Comparison of ENCODE assay signal across 1 cellular context in the genomic region with DNA sequence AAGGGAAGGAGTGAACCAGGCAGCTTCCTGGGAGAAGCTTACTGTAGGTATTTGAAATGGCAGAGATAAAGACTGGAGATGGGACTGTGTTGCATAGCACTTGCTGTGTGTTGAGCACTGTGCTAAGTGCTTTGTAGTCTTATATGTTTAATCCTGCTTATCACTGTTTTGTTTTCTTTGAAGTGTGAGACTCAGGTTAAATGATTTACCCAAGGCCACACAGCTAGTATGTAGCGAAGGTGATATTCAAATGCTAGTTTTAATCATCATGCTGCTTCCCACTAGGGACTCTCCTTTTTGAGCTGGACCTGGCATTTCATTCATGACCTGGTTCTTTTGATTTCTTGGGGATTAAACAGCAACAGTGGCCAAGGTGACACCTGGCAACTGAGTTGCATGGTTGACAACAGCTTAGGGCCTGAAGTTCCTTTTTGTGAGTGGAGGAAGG.
TF ChIP-seq lines count a peak whose summit lies in the region.

No MANE protein-coding gene starts in this region.

TF ChIP-seq in HepG2, 621 proteins besides CTCF, POLR2A, EP300 and RAD21 (continued from another document and continues in another):
- TF ChIP-seq, protein P1, sequence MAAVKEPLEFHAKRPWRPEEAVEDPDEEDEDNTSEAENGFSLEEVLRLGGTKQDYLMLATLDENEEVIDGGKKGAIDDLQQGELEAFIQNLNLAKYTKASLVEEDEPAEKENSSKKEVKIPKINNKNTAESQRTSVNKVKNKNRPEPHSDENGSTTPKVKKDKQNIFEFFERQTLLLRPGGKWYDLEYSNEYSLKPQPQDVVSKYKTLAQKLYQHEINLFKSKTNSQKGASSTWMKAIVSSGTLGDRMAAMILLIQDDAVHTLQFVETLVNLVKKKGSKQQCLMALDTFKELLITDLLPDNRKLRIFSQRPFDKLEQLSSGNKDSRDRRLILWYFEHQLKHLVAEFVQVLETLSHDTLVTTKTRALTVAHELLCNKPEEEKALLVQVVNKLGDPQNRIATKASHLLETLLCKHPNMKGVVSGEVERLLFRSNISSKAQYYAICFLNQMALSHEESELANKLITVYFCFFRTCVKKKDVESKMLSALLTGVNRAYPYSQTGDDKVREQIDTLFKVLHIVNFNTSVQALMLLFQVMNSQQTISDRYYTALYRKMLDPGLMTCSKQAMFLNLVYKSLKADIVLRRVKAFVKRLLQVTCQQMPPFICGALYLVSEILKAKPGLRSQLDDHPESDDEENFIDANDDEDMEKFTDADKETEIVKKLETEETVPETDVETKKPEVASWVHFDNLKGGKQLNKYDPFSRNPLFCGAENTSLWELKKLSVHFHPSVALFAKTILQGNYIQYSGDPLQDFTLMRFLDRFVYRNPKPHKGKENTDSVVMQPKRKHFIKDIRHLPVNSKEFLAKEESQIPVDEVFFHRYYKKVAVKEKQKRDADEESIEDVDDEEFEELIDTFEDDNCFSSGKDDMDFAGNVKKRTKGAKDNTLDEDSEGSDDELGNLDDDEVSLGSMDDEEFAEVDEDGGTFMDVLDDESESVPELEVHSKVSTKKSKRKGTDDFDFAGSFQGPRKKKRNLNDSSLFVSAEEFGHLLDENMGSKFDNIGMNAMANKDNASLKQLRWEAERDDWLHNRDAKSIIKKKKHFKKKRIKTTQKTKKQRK (IDR thresholded peaks at IDR 0.05; ENCODE audit: low read length): no peak
- TF ChIP-seq ZNF562 (CRISPR knock-in tag; IDR thresholded peaks at IDR 0.05; ENCODE audit: borderline replicate concordance) (no peak), ZC3H4 (CRISPR knock-in tag; IDR thresholded peaks at IDR 0.05; ENCODE audit: borderline replicate concordance) (peak; percentile 85; the same call in 1 of the 2 replicates), ZNF431 (CRISPR knock-in tag; IDR thresholded peaks at IDR 0.05; ENCODE audit: borderline replicate concordance, low read depth) (no peak), ZNF747 (CRISPR knock-in tag; IDR thresholded peaks at IDR 0.05; ENCODE audit: borderline replicate concordance) (no peak), ZNF772 (CRISPR knock-in tag; IDR thresholded peaks at IDR 0.05) (no peak), ZFP1 (CRISPR knock-in tag; IDR thresholded peaks at IDR 0.05) (no peak), SP140L (CRISPR knock-in tag; IDR thresholded peaks at IDR 0.05; ENCODE audit: borderline replicate concordance) (no peak), TMF1 (CRISPR knock-in tag; IDR thresholded peaks at IDR 0.05; ENCODE audit: low read depth) (no peak), NR3C1 (CRISPR knock-in tag; IDR thresholded peaks at IDR 0.05) (no peak), MBNL3 (CRISPR knock-in tag; conservative IDR thresholded peaks at IDR 0.05) (no peak), RXRB (CRISPR knock-in tag; IDR thresholded peaks at IDR 0.05; ENCODE audit: borderline replicate concordance) (peak; percentile 50; the same call in 1 of the 2 replicates), ZNF773 (CRISPR knock-in tag; IDR thresholded peaks at IDR 0.05; ENCODE audit: borderline replicate concordance) (no peak), ZSCAN21 (CRISPR knock-in tag; IDR thresholded peaks at IDR 0.05; ENCODE audit: borderline replicate concordance) (peak; percentile 85), BORCS8-MEF2B (CRISPR knock-in tag; IDR thresholded peaks at IDR 0.05) (no peak), GTF3A (CRISPR knock-in tag; conservative IDR thresholded peaks at IDR 0.05) (no peak), AGO1 (IDR thresholded peaks at IDR 0.05; ENCODE audit: low read depth, low read length, poor library complexity, severe bottlenecking) (no peak), ZNF713 (CRISPR knock-in tag; IDR thresholded peaks at IDR 0.05) (no peak), ZFP36L2 (CRISPR knock-in tag; IDR thresholded peaks at IDR 0.05) (no peak), HNRNPLL (IDR thresholded peaks at IDR 0.05; ENCODE audit: low read depth, low read length, poor library complexity, severe bottlenecking) (no peak), U2AF2 (IDR thresholded peaks at IDR 0.05; ENCODE audit: low read depth, low read length) (no peak), SP2 (CRISPR knock-in tag; IDR thresholded peaks at IDR 0.05) (no peak), LCORL (IDR thresholded peaks at IDR 0.05) (no peak), LCORL (CRISPR knock-in tag; IDR thresholded peaks at IDR 0.05) (no peak), CBX5 (CRISPR knock-in tag; IDR thresholded peaks at IDR 0.05; ENCODE audit: borderline replicate concordance) (no peak), XBP1 (CRISPR knock-in tag; IDR thresholded peaks at IDR 0.05) (no peak), ZNF678 (CRISPR knock-in tag; IDR thresholded peaks at IDR 0.05) (no peak), RXRA (CRISPR knock-in tag; IDR thresholded peaks at IDR 0.05) (no peak), HMG20B (CRISPR knock-in tag; conservative IDR thresholded peaks at IDR 0.05) (no peak)
- TF ChIP-seq, protein P2, sequence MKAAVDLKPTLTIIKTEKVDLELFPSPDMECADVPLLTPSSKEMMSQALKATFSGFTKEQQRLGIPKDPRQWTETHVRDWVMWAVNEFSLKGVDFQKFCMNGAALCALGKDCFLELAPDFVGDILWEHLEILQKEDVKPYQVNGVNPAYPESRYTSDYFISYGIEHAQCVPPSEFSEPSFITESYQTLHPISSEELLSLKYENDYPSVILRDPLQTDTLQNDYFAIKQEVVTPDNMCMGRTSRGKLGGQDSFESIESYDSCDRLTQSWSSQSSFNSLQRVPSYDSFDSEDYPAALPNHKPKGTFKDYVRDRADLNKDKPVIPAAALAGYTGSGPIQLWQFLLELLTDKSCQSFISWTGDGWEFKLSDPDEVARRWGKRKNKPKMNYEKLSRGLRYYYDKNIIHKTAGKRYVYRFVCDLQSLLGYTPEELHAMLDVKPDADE (CRISPR knock-in tag; IDR thresholded peaks at IDR 0.05): no peak
- TF ChIP-seq, protein P3, sequence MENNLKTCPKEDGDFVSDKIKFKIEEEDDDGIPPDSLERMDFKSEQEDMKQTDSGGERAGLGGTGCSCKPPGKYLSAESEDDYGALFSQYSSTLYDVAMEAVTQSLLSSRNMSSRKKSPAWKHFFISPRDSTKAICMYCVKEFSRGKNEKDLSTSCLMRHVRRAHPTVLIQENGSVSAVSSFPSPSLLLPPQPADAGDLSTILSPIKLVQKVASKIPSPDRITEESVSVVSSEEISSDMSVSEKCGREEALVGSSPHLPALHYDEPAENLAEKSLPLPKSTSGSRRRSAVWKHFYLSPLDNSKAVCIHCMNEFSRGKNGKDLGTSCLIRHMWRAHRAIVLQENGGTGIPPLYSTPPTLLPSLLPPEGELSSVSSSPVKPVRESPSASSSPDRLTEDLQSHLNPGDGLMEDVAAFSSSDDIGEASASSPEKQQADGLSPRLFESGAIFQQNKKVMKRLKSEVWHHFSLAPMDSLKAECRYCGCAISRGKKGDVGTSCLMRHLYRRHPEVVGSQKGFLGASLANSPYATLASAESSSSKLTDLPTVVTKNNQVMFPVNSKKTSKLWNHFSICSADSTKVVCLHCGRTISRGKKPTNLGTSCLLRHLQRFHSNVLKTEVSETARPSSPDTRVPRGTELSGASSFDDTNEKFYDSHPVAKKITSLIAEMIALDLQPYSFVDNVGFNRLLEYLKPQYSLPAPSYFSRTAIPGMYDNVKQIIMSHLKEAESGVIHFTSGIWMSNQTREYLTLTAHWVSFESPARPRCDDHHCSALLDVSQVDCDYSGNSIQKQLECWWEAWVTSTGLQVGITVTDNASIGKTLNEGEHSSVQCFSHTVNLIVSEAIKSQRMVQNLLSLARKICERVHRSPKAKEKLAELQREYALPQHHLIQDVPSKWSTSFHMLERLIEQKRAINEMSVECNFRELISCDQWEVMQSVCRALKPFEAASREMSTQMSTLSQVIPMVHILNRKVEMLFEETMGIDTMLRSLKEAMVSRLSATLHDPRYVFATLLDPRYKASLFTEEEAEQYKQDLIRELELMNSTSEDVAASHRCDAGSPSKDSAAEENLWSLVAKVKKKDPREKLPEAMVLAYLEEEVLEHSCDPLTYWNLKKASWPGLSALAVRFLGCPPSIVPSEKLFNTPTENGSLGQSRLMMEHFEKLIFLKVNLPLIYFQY (CRISPR knock-in tag; IDR thresholded peaks at IDR 0.05; ENCODE audit: borderline replicate concordance): no peak
- TF ChIP-seq, protein P4, sequence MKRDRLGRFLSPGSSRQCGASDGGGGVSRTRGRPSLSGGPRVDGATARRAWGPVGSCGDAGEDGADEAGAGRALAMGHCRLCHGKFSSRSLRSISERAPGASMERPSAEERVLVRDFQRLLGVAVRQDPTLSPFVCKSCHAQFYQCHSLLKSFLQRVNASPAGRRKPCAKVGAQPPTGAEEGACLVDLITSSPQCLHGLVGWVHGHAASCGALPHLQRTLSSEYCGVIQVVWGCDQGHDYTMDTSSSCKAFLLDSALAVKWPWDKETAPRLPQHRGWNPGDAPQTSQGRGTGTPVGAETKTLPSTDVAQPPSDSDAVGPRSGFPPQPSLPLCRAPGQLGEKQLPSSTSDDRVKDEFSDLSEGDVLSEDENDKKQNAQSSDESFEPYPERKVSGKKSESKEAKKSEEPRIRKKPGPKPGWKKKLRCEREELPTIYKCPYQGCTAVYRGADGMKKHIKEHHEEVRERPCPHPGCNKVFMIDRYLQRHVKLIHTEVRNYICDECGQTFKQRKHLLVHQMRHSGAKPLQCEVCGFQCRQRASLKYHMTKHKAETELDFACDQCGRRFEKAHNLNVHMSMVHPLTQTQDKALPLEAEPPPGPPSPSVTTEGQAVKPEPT (CRISPR knock-in tag; IDR thresholded peaks at IDR 0.05; ENCODE audit: low read depth): no peak
- TF ChIP-seq, protein P5, sequence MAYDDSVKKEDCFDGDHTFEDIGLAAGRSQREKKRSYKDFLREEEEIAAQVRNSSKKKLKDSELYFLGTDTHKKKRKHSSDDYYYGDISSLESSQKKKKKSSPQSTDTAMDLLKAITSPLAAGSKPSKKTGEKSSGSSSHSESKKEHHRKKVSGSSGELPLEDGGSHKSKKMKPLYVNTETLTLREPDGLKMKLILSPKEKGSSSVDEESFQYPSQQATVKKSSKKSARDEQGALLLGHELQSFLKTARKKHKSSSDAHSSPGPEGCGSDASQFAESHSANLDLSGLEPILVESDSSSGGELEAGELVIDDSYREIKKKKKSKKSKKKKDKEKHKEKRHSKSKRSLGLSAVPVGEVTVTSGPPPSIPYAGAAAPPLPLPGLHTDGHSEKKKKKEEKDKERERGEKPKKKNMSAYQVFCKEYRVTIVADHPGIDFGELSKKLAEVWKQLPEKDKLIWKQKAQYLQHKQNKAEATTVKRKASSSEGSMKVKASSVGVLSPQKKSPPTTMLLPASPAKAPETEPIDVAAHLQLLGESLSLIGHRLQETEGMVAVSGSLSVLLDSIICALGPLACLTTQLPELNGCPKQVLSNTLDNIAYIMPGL (CRISPR knock-in tag; IDR thresholded peaks at IDR 0.05; ENCODE audit: borderline replicate concordance in 1 of 2, low read depth in 1 of 2): no peak
- TF ChIP-seq, protein P6, sequence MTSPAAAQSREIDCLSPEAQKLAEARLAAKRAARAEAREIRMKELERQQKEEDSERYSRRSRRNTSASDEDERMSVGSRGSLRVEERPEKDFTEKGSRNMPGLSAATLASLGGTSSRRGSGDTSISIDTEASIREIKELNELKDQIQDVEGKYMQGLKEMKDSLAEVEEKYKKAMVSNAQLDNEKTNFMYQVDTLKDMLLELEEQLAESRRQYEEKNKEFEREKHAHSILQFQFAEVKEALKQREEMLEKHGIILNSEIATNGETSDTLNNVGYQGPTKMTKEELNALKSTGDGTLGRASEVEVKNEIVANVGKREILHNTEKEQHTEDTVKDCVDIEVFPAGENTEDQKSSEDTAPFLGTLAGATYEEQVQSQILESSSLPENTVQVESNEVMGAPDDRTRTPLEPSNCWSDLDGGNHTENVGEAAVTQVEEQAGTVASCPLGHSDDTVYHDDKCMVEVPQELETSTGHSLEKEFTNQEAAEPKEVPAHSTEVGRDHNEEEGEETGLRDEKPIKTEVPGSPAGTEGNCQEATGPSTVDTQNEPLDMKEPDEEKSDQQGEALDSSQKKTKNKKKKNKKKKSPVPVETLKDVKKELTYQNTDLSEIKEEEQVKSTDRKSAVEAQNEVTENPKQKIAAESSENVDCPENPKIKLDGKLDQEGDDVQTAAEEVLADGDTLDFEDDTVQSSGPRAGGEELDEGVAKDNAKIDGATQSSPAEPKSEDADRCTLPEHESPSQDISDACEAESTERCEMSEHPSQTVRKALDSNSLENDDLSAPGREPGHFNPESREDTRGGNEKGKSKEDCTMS (CRISPR knock-in tag; conservative IDR thresholded peaks at IDR 0.05): no peak
- TF ChIP-seq, protein P7, sequence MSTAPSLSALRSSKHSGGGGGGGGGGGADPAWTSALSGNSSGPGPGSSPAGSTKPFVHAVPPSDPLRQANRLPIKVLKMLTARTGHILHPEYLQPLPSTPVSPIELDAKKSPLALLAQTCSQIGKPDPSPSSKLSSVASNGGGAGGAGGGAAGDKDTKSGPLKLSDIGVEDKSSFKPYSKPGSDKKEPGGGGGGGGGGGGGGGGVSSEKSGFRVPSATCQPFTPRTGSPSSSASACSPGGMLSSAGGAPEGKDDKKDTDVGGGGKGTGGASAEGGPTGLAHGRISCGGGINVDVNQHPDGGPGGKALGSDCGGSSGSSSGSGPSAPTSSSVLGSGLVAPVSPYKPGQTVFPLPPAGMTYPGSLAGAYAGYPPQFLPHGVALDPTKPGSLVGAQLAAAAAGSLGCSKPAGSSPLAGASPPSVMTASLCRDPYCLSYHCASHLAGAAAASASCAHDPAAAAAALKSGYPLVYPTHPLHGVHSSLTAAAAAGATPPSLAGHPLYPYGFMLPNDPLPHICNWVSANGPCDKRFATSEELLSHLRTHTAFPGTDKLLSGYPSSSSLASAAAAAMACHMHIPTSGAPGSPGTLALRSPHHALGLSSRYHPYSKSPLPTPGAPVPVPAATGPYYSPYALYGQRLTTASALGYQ (CRISPR knock-in tag; IDR thresholded peaks at IDR 0.05): peak; percentile 62; the same call in 1 of the 2 replicates
- TF ChIP-seq, protein P8, sequence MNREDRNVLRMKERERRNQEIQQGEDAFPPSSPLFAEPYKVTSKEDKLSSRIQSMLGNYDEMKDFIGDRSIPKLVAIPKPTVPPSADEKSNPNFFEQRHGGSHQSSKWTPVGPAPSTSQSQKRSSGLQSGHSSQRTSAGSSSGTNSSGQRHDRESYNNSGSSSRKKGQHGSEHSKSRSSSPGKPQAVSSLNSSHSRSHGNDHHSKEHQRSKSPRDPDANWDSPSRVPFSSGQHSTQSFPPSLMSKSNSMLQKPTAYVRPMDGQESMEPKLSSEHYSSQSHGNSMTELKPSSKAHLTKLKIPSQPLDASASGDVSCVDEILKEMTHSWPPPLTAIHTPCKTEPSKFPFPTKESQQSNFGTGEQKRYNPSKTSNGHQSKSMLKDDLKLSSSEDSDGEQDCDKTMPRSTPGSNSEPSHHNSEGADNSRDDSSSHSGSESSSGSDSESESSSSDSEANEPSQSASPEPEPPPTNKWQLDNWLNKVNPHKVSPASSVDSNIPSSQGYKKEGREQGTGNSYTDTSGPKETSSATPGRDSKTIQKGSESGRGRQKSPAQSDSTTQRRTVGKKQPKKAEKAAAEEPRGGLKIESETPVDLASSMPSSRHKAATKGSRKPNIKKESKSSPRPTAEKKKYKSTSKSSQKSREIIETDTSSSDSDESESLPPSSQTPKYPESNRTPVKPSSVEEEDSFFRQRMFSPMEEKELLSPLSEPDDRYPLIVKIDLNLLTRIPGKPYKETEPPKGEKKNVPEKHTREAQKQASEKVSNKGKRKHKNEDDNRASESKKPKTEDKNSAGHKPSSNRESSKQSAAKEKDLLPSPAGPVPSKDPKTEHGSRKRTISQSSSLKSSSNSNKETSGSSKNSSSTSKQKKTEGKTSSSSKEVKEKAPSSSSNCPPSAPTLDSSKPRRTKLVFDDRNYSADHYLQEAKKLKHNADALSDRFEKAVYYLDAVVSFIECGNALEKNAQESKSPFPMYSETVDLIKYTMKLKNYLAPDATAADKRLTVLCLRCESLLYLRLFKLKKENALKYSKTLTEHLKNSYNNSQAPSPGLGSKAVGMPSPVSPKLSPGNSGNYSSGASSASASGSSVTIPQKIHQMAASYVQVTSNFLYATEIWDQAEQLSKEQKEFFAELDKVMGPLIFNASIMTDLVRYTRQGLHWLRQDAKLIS (CRISPR knock-in tag; IDR thresholded peaks at IDR 0.05): no peak; the same call in 1 of the 2 replicates
- TF ChIP-seq, protein P9, sequence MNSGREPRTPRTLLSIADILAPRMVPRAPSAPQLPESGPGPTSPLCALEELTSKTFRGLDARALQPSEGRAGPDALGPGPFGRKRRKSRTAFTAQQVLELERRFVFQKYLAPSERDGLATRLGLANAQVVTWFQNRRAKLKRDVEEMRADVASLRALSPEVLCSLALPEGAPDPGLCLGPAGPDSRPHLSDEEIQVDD (CRISPR knock-in tag; IDR thresholded peaks at IDR 0.05; ENCODE audit: borderline replicate concordance): no peak
